ENCODE assay signal across 12 cellular contexts in genomic region chr4:104728380-104729122, GRCh38.
DNase-seq lines count a peak whose midpoint lies in the region; TF ChIP-seq lines count a peak whose summit lies in the region.
"Had no signal": no experiment of that assay in that cellular context is flagged by ENCODE, and none has a peak within 500 bp of the region (broad histone marks: within the 10 kb centered on the region; RNA-seq: fewer than 3 reads in every experiment).

No MANE protein-coding gene starts in this region.

- H3K27me3 ChIP-seq in mesenchymal stem cell (ENCODE audit: control insufficient read depth in 1 of 2, insufficient read depth in 1 of 2, low read length in 2 of 2), result no peaks in the 10 kb centered on the region
- H3K27me3 ChIP-seq in transverse colon, result no peaks in the 10 kb centered on the region
- H3K27me3 ChIP-seq: upper lobe of right lung had no signal

- H3K27ac ChIP-seq in mesenchymal stem cell (ENCODE audit: low read length, poor library complexity, severe bottlenecking), result no peak overlapping the region
- H3K27ac ChIP-seq in transverse colon, result no peak overlapping the region
- H3K27ac ChIP-seq: upper lobe of right lung had no signal

- TF ChIP-seq EP300 in transverse colon (IDR thresholded peaks at IDR 0.05; ENCODE audit: low read depth), result no peak

- H4K8ac ChIP-seq in mesenchymal stem cell (ENCODE audit: low read length), result no peak overlapping the region

- H2AK5ac ChIP-seq in mesenchymal stem cell (ENCODE audit: low read length, severe bottlenecking), result no peak overlapping the region

- H3K4me1 ChIP-seq in mesenchymal stem cell (ENCODE audit: control insufficient read depth, insufficient read depth, low read depth, low read length) (no peaks in the 10 kb centered on the region), transverse colon (no peaks in the 10 kb centered on the region)
- H3K4me1 ChIP-seq: upper lobe of right lung had no signal

- no peak overlapping the region for H3K4me2 ChIP-seq in mesenchymal stem cell (ENCODE audit: low read length, poor library complexity, severe bottlenecking)

- TF ChIP-seq POLR2A in transverse colon (IDR thresholded peaks at IDR 0.05), result no peak

- intact Hi-C loops in transverse colon (cut with DNase I; ENCODE audit: low total_unique reads), result no loop called here

- TF ChIP-seq CTCF in astrocyte of the spinal cord (IDR thresholded peaks at IDR 0.05; ENCODE audit: low read depth, low read length) (no peak), transverse colon (IDR thresholded peaks at IDR 0.05) (no peak)

- H3K18ac ChIP-seq in mesenchymal stem cell (ENCODE audit: low read depth in 1 of 2, low read length in 2 of 2), result no peak overlapping the region

- in situ Hi-C loops in astrocyte of the spinal cord (cut with HindIII; ENCODE audit: low sequenced_read_pairs) (no loop called here), transverse colon (cut with MboI; ENCODE audit: low pct_ligation_motif_present in 1 of 4, low pct_unique_long_range_greater_than_20kb in 1 of 4, low sequenced_read_pairs in 3 of 4) (no loop called here)

- H4K91ac ChIP-seq in mesenchymal stem cell (ENCODE audit: low read length), result no peak overlapping the region

- no peaks in the 10 kb centered on the region for H3K79me1 ChIP-seq in mesenchymal stem cell (replicated peaks; ENCODE audit: low read length, poor library complexity, severe bottlenecking)

- H3K14ac ChIP-seq in mesenchymal stem cell (ENCODE audit: low read length in 2 of 2), result no peak overlapping the region

- no peak overlapping the region for H3K23ac ChIP-seq in mesenchymal stem cell (ENCODE audit: low read length in 2 of 2)

- no peak overlapping the region for H3K4ac ChIP-seq in mesenchymal stem cell (ENCODE audit: low read depth in 1 of 2, low read length in 2 of 2)

- 42% methylated on average over 3 of the region's 3 CpGs for WGBS in mesenchymal stem cell
- WGBS in transverse colon (ENCODE audit: low coverage in 1 of 2), 2 donors, result 60 to 79% methylated on average over 2 to 3 of the region's 3 CpGs

- no peak overlapping the region for H2BK5ac ChIP-seq in mesenchymal stem cell (ENCODE audit: low read depth, low read length, poor library complexity, severe bottlenecking)

- no peak overlapping the region for H3K9ac ChIP-seq in mesenchymal stem cell (ENCODE audit: low read length)

- peak; percentile 46 for DNase-seq in ELR (ENCODE audit: low read depth)
- DNase-seq in HS-27A (ENCODE audit: low read depth), result peak; percentile 3
- peak; percentile 96 for DNase-seq in astrocyte of the spinal cord (ENCODE audit: low read depth, low spot score)
- peak; percentile 68 for DNase-seq in mesenchymal stem cell
- DNase-seq in transverse colon, result no peak
- DNase-seq in T-helper 1 cell, result no peak
- no peak for DNase-seq in NCI-H2171 (lab: John Stamatoyannopoulos, UW)
- DNase-seq in NOMO-1 treated with DMSO at 0.1 percent for 48 hours (lab: John Stamatoyannopoulos, UW; ENCODE audit: unreplicated experiment), result no peak
- DNase-seq: activated naive CD4-positive, alpha-beta T cell treated with anti-CD3 and anti-CD28 coated beads, Interleukin-2, amount 50 U/mL, for 16 hours; NCI-H524 treated with DMSO at 0.1 percent for 48 hours; stimulated activated CD4-positive, alpha-beta T cell treated with anti-CD3 and anti-CD28 coated beads, Interleukin-4, amount 100 ng/mL, for 1 hour; upper lobe of right lung had no signal

- no peaks in the 10 kb centered on the region for H3K36me3 ChIP-seq in mesenchymal stem cell (ENCODE audit: control insufficient read depth in 1 of 2, insufficient read depth in 2 of 2, low read depth in 1 of 2, low read length in 2 of 2)
- H3K36me3 ChIP-seq in transverse colon, result no peaks in the 10 kb centered on the region
- H3K36me3 ChIP-seq: upper lobe of right lung had no signal

- H2BK15ac ChIP-seq in mesenchymal stem cell (ENCODE audit: low read depth, poor library complexity, severe bottlenecking), result no peak overlapping the region

- H3K9me3 ChIP-seq in mesenchymal stem cell (ENCODE audit: control insufficient read depth, low read length) (no peaks in the 10 kb centered on the region), transverse colon (no peaks in the 10 kb centered on the region)
- H3K9me3 ChIP-seq: upper lobe of right lung had no signal

- no peak overlapping the region for H2BK12ac ChIP-seq in mesenchymal stem cell (ENCODE audit: low read length in 2 of 2)

- no peak overlapping the region for H2BK120ac ChIP-seq in mesenchymal stem cell (ENCODE audit: low read depth, low read length)

- H2AFZ ChIP-seq in mesenchymal stem cell (ENCODE audit: low read depth, low read length), result no peak overlapping the region

- no peak overlapping the region for H3K4me3 ChIP-seq in astrocyte of the spinal cord (ENCODE audit: low read depth, low read length)
- H3K4me3 ChIP-seq in mesenchymal stem cell (ENCODE audit: insufficient read depth in 1 of 2, low read depth in 1 of 2, low read length in 2 of 2), result no peak overlapping the region
- no peak overlapping the region for H3K4me3 ChIP-seq in transverse colon
- H3K4me3 ChIP-seq: upper lobe of right lung had no signal

Comparison
In these comparisons a context has a peak if more than half of its experiments do, and no peak if none do; other contexts are left out.
1. DNase-seq: peak in ELR (single experiment), HS-27A (single experiment), astrocyte of the spinal cord (single experiment) and mesenchymal stem cell (single experiment); none in transverse colon (single experiment), T-helper 1 cell (0 of 5), NCI-H2171 (single experiment) and NOMO-1 treated with DMSO at 0.1 percent for 48 hours (single experiment).